ENCODE assay signal across 1 cellular context in genomic region chr12:11500222-11500860, GRCh38.
TF ChIP-seq lines count a peak whose summit lies in the region.

No MANE protein-coding gene starts in this region.

TF ChIP-seq in GM12878, 131 proteins besides CTCF, POLR2A, EP300 and RAD21 (continued from another document and continues in another):
- TF ChIP-seq YY1 (IDR thresholded peaks at IDR 0.05; ENCODE audit: low read depth, low read length) (0 out of 2 replicates have a peak, but pooled peaks have one; percentile 20), BRCA1 (IDR thresholded peaks at IDR 0.05; ENCODE audit: low read depth, low read length) (no peak), BCL11A (IDR thresholded peaks at IDR 0.05; ENCODE audit: low read depth, low read length) (no peak), CEBPB (IDR thresholded peaks at IDR 0.05; ENCODE audit: borderline replicate concordance in 1 of 2, low read depth in 2 of 2, low read length in 2 of 2) (no peak), CHD2 (IDR thresholded peaks at IDR 0.05; ENCODE audit: borderline replicate concordance, low read depth, low read length) (no peak), SPI1 (IDR thresholded peaks at IDR 0.05; ENCODE audit: borderline replicate concordance, insufficient read depth, low read depth, low read length) (no peak), CHD1 (IDR thresholded peaks at IDR 0.05; ENCODE audit: low read depth, low read length) (no peak), ZNF24 (IDR thresholded peaks at IDR 0.05) (no peak), IKZF2 (IDR thresholded peaks at IDR 0.05) (no peak; a peak in 1 of 4 replicates), ZBTB4 (CRISPR knock-in tag; IDR thresholded peaks at IDR 0.05) (no peak), ZSCAN29 (IDR thresholded peaks at IDR 0.05) (no peak), SREBF1 (IDR thresholded peaks at IDR 0.05; ENCODE audit: low read length) (peak; percentile 76; the same call in 1 of the 2 replicates), SMAD1 (IDR thresholded peaks at IDR 0.05; ENCODE audit: low read depth, partially characterized antibody) (no peak), ZNF622 (IDR thresholded peaks at IDR 0.05) (no peak), STAT1 (conservative IDR thresholded peaks at IDR 0.05) (no peak), STAT3 (IDR thresholded peaks at IDR 0.05; ENCODE audit: low read depth, low read length) (no peak), POLR2AphosphoS2 (IDR thresholded peaks at IDR 0.05; ENCODE audit: low read depth, low read length) (no peak), TAF1 (IDR thresholded peaks at IDR 0.05; ENCODE audit: borderline replicate concordance, low read depth, low read length) (no peak), ZBTB11 (CRISPR knock-in tag; IDR thresholded peaks at IDR 0.05) (no peak), MTA3 (IDR thresholded peaks at IDR 0.05; ENCODE audit: borderline replicate concordance, low read length) (no peak), ATF7 (IDR thresholded peaks at IDR 0.05; ENCODE audit: low read depth) (no peak), ZNF687 (IDR thresholded peaks at IDR 0.05) (no peak)
- TF ChIP-seq, protein P1, sequence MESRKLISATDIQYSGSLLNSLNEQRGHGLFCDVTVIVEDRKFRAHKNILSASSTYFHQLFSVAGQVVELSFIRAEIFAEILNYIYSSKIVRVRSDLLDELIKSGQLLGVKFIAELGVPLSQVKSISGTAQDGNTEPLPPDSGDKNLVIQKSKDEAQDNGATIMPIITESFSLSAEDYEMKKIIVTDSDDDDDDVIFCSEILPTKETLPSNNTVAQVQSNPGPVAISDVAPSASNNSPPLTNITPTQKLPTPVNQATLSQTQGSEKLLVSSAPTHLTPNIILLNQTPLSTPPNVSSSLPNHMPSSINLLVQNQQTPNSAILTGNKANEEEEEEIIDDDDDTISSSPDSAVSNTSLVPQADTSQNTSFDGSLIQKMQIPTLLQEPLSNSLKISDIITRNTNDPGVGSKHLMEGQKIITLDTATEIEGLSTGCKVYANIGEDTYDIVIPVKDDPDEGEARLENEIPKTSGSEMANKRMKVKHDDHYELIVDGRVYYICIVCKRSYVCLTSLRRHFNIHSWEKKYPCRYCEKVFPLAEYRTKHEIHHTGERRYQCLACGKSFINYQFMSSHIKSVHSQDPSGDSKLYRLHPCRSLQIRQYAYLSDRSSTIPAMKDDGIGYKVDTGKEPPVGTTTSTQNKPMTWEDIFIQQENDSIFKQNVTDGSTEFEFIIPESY (IDR thresholded peaks at IDR 0.05), result peak; percentile 95
- TF ChIP-seq, protein P2, sequence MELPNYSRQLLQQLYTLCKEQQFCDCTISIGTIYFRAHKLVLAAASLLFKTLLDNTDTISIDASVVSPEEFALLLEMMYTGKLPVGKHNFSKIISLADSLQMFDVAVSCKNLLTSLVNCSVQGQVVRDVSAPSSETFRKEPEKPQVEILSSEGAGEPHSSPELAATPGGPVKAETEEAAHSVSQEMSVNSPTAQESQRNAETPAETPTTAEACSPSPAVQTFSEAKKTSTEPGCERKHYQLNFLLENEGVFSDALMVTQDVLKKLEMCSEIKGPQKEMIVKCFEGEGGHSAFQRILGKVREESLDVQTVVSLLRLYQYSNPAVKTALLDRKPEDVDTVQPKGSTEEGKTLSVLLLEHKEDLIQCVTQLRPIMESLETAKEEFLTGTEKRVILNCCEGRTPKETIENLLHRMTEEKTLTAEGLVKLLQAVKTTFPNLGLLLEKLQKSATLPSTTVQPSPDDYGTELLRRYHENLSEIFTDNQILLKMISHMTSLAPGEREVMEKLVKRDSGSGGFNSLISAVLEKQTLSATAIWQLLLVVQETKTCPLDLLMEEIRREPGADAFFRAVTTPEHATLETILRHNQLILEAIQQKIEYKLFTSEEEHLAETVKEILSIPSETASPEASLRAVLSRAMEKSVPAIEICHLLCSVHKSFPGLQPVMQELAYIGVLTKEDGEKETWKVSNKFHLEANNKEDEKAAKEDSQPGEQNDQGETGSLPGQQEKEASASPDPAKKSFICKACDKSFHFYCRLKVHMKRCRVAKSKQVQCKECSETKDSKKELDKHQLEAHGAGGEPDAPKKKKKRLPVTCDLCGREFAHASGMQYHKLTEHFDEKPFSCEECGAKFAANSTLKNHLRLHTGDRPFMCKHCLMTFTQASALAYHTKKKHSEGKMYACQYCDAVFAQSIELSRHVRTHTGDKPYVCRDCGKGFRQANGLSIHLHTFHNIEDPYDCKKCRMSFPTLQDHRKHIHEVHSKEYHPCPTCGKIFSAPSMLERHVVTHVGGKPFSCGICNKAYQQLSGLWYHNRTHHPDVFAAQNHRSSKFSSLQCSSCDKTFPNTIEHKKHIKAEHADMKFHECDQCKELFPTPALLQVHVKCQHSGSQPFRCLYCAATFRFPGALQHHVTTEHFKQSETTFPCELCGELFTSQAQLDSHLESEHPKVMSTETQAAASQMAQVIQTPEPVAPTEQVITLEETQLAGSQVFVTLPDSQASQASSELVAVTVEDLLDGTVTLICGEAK (IDR thresholded peaks at IDR 0.05; ENCODE audit: borderline replicate concordance), result peak; percentile 84
- TF ChIP-seq, protein P3, sequence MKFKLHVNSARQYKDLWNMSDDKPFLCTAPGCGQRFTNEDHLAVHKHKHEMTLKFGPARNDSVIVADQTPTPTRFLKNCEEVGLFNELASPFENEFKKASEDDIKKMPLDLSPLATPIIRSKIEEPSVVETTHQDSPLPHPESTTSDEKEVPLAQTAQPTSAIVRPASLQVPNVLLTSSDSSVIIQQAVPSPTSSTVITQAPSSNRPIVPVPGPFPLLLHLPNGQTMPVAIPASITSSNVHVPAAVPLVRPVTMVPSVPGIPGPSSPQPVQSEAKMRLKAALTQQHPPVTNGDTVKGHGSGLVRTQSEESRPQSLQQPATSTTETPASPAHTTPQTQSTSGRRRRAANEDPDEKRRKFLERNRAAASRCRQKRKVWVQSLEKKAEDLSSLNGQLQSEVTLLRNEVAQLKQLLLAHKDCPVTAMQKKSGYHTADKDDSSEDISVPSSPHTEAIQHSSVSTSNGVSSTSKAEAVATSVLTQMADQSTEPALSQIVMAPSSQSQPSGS (IDR thresholded peaks at IDR 0.05; ENCODE audit: low read length), result no peak
- TF ChIP-seq, protein P4, sequence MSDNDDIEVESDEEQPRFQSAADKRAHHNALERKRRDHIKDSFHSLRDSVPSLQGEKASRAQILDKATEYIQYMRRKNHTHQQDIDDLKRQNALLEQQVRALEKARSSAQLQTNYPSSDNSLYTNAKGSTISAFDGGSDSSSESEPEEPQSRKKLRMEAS (IDR thresholded peaks at IDR 0.05; ENCODE audit: low read depth, low read length), result peak; percentile 73; the same call in 1 of the 2 replicates
- TF ChIP-seq, protein P5, sequence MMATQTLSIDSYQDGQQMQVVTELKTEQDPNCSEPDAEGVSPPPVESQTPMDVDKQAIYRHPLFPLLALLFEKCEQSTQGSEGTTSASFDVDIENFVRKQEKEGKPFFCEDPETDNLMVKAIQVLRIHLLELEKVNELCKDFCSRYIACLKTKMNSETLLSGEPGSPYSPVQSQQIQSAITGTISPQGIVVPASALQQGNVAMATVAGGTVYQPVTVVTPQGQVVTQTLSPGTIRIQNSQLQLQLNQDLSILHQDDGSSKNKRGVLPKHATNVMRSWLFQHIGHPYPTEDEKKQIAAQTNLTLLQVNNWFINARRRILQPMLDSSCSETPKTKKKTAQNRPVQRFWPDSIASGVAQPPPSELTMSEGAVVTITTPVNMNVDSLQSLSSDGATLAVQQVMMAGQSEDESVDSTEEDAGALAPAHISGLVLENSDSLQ (IDR thresholded peaks at IDR 0.05), result no peak
- TF ChIP-seq, protein P6, sequence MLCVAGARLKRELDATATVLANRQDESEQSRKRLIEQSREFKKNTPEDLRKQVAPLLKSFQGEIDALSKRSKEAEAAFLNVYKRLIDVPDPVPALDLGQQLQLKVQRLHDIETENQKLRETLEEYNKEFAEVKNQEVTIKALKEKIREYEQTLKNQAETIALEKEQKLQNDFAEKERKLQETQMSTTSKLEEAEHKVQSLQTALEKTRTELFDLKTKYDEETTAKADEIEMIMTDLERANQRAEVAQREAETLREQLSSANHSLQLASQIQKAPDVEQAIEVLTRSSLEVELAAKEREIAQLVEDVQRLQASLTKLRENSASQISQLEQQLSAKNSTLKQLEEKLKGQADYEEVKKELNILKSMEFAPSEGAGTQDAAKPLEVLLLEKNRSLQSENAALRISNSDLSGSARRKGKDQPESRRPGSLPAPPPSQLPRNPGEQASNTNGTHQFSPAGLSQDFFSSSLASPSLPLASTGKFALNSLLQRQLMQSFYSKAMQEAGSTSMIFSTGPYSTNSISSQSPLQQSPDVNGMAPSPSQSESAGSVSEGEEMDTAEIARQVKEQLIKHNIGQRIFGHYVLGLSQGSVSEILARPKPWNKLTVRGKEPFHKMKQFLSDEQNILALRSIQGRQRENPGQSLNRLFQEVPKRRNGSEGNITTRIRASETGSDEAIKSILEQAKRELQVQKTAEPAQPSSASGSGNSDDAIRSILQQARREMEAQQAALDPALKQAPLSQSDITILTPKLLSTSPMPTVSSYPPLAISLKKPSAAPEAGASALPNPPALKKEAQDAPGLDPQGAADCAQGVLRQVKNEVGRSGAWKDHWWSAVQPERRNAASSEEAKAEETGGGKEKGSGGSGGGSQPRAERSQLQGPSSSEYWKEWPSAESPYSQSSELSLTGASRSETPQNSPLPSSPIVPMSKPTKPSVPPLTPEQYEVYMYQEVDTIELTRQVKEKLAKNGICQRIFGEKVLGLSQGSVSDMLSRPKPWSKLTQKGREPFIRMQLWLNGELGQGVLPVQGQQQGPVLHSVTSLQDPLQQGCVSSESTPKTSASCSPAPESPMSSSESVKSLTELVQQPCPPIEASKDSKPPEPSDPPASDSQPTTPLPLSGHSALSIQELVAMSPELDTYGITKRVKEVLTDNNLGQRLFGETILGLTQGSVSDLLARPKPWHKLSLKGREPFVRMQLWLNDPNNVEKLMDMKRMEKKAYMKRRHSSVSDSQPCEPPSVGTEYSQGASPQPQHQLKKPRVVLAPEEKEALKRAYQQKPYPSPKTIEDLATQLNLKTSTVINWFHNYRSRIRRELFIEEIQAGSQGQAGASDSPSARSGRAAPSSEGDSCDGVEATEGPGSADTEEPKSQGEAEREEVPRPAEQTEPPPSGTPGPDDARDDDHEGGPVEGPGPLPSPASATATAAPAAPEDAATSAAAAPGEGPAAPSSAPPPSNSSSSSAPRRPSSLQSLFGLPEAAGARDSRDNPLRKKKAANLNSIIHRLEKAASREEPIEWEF (IDR thresholded peaks at IDR 0.05; ENCODE audit: insufficient replicate concordance, low read depth, low read length), result no peak
